ENCODE assay signal across 1 cellular context in the genomic region with DNA sequence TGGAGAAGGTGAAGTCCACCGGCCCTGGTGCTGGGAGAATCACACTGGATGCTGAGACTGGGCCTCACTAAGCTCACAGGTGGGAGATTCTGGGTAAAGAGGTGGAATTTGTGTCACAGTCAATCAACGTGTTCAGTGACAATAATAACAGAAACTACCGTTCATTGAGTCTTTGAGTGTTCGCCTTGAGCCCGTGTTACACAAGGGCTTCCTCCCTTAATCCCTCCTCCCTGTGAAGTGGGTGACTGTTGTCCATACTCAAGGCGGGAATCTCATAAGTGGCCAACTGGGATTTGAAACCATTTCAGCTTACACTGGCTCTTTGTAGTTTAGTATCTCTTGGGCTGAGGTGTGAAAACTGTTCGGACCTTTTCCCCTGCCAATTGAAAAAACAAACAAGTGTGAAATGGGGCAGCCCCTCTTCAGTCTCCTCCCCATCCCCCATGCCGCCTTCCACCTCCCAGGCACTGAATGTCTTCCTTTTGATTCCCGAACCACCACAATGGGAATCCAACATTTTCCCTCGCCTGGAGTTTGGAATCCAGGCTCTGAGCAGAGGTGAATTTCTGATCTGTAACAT.
TF ChIP-seq lines count a peak whose summit lies in the region.

No MANE protein-coding gene starts in this region.

TF ChIP-seq in H1, 55 proteins besides CTCF, POLR2A, EP300 and RAD21:
- TF ChIP-seq TEAD4 (IDR thresholded peaks at IDR 0.05; ENCODE audit: low read depth, low read length) (no peak), JUN (IDR thresholded peaks at IDR 0.05; ENCODE audit: low read depth, low read length) (no peak)
- TF ChIP-seq, protein P1, sequence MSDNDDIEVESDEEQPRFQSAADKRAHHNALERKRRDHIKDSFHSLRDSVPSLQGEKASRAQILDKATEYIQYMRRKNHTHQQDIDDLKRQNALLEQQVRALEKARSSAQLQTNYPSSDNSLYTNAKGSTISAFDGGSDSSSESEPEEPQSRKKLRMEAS (IDR thresholded peaks at IDR 0.05), result no peak
